3 cellular contexts compared by ENCODE assay signal in genomic region chr1:99429754-99430153, GRCh38.
"Had no signal": no experiment of that assay in that cellular context is flagged by ENCODE, and none has a peak within 500 bp of the region (broad histone marks: within the 10 kb centered on the region; RNA-seq: fewer than 3 reads in every experiment).

No MANE protein-coding gene starts in this region.

- H3K4me3 ChIP-seq: GM12878 had no signal

- ATAC-seq: GM12878 had no signal

- DNase-seq: GDM1, GF-D8 had no signal
